1 cellular context compared by ENCODE assay signal in genomic region chr13:80669112-80669511, GRCh38.
TF ChIP-seq lines count a peak whose summit lies in the region.

No MANE protein-coding gene starts in this region.

TF ChIP-seq in GM12878, 131 proteins besides CTCF, POLR2A, EP300 and RAD21:
- no peak for TF ChIP-seq MYB (IDR thresholded peaks at IDR 0.05; ENCODE audit: borderline replicate concordance, low read depth, low read length)
- no peak for TF ChIP-seq PAX8 (IDR thresholded peaks at IDR 0.05)
TF ChIP-seq in GM12878: peak in this region for 0.
